17 cellular contexts compared by ENCODE assay signal in the genomic region with DNA sequence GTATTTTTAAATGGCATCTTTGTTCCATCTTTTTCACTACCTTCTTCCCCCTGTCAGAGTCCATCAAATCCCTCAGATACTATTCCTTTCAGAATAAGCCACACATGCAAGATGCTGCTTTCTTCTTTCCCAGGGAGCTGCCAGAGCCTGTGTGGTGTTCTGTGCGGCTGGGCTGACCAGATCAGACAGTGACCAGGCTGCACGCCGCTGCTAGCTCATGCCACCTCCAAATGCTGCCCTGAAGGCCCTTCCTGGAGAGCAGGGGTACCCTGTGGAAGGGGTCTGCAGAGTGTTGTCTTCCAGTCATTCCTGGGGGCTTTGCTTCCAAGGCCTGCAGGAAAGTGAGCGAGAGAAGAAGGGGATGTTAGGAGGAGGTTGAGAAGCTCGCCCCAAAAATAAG.
DNase-seq lines count a peak whose midpoint lies in the region; TF ChIP-seq lines count a peak whose summit lies in the region.
"Had no signal": no experiment of that assay in that cellular context is flagged by ENCODE, and none has a peak within 500 bp of the region (broad histone marks: within the 10 kb centered on the region; RNA-seq: fewer than 3 reads in every experiment).

No MANE protein-coding gene starts in this region.

- in situ Hi-C loops in GM23248 (cut with MboI) = no loop called here

- no peaks in the 10 kb centered on the region for H3K27me3 ChIP-seq in GM23248 (replicated peaks; ENCODE audit: insufficient read depth)
- H3K27me3 ChIP-seq in neuron (ENCODE audit: insufficient read depth, low read length) = no peaks in the 10 kb centered on the region
- no peaks in the 10 kb centered on the region for H3K27me3 ChIP-seq in tibial nerve

- H3K4me1 ChIP-seq in GM23248 (ENCODE audit: insufficient read depth) (peaks cover 21% of the 10 kb centered on the region), neuron (ENCODE audit: insufficient read depth, low read length) (peaks cover 8% of the 10 kb centered on the region), tibial nerve (peaks cover 0 to 28% (median 2%) of the 10 kb centered on the region in 4 donors)
- H3K4me1 ChIP-seq: HAP-1 had no signal

- no peaks in the 10 kb centered on the region for H3K36me3 ChIP-seq in GM23248 (ENCODE audit: low read depth)
- H3K36me3 ChIP-seq in neuron (ENCODE audit: insufficient read depth, low read length) = no peaks in the 10 kb centered on the region
- H3K36me3 ChIP-seq in tibial nerve = no peaks in the 10 kb centered on the region
- H3K36me3 ChIP-seq: HAP-1 had no signal

- TF ChIP-seq POLR2A in tibial nerve (IDR thresholded peaks at IDR 0.05) = no peak

- H3K4me2 ChIP-seq in GM23248 (ENCODE audit: unreplicated experiment) = peak overlapping the region; percentile 92

- WGBS in GM23248 (ENCODE audit: low coverage in 1 of 2, low lambda C conversion rate in 2 of 2, missing lambda C conversion rate in 2 of 2), 2 experiments = 89 to 90% methylated on average over 5 of the region's 5 CpGs
- WGBS in tibial nerve, 2 donors = 89 to 91% methylated on average over 5 of the region's 5 CpGs

- H3K79me2 ChIP-seq in GM23248 (ENCODE audit: insufficient read depth) = no peaks in the 10 kb centered on the region

- no peak for TF ChIP-seq CTCF in tibial nerve (IDR thresholded peaks at IDR 0.05)

- DNase-seq in GM23248 (no peak), tibial nerve (ENCODE audit: low spot score in 2 of 2) (no peak), T-helper 9 cell (no peak), DMS53 (lab: John Stamatoyannopoulos, UW) (no peak), cerebellar cortex (ENCODE audit: low spot score) (no peak)
- DNase-seq: activated CD4-positive, alpha-beta T cell treated with anti-CD3 and anti-CD28 coated beads, Interleukin-2, amount 50 U/mL, for 48 hours; activated naive CD4-positive, alpha-beta T cell treated with anti-CD3 and anti-CD28 coated beads for 36 hours; activated T-cell treated with anti-CD3 and anti-CD28 coated beads, Interleukin-2, amount 50 U/mL, for 1 hour; CD4-positive, CD25-positive, alpha-beta regulatory T cell; DMS79; NCI-H1092 treated with DMSO at 0.1 percent for 48 hours; NCI-H2107; stimulated activated CD4-positive, alpha-beta T cell treated with anti-CD3 and anti-CD28 coated beads, Interleukin-2, amount 100 ng/mL, for 48 hours had no signal

- H3K9me3 ChIP-seq in GM23248 (ENCODE audit: low read depth) (no peaks in the 10 kb centered on the region), neuron (ENCODE audit: low read length) (no peaks in the 10 kb centered on the region), tibial nerve (no peaks in the 10 kb centered on the region)
- H3K9me3 ChIP-seq: HAP-1 had no signal

- H3K9me2 ChIP-seq in GM23248 (ENCODE audit: insufficient read depth) = no peaks in the 10 kb centered on the region

- H3K27ac ChIP-seq in GM23248 (peak overlapping the region; percentile 53), angular gyrus (ENCODE audit: low read depth, low read length) (peak overlapping the region; percentile 53), tibial nerve (peak overlapping the region in 3 of 4 donors; percentile 0 to 76 (median 26))

- H3K4me3 ChIP-seq in GM23248 (peak overlapping the region; percentile 69), neuron (ENCODE audit: low read length) (no peak overlapping the region), tibial nerve (no peak overlapping the region)
- H3K4me3 ChIP-seq: HAP-1, lung had no signal

- H3K9ac ChIP-seq in GM23248 = peak overlapping the region; percentile 68

- H3F3A ChIP-seq in GM23248 (ENCODE audit: insufficient read depth) = peaks cover 32% of the 10 kb centered on the region

- no peak for TF ChIP-seq EP300 in tibial nerve (IDR thresholded peaks at IDR 0.05)

- H4K20me1 ChIP-seq in GM23248 (ENCODE audit: insufficient read depth) = no peaks in the 10 kb centered on the region

- peak overlapping the region; percentile 82 for H2AFZ ChIP-seq in GM23248
- H2AFZ ChIP-seq in neuron (ENCODE audit: low read depth, low read length) = peak overlapping the region; percentile 30
